In genomic region chr7:22584179-22584578, GRCh38 we compare ENCODE assay signal across 11 cellular contexts.
A peak's percentile ranks its signal among the peaks of the same experiment; 100 is the strongest.
DNase-seq lines count a peak whose midpoint lies in the region; ATAC-seq and TF ChIP-seq lines count a peak whose summit lies in the region.
"Had no signal": no experiment of that assay in that cellular context is flagged by ENCODE, and none has a peak within 500 bp of the region (broad histone marks: within the 10 kb centered on the region; RNA-seq: fewer than 3 reads in every experiment).

No MANE protein-coding gene starts in this region.

- TF ChIP-seq EP300 in tibial nerve (IDR thresholded peaks at IDR 0.05): no peak

- no peaks in the 10 kb centered on the region for H3K36me3 Mint-ChIP-seq in naive thymus-derived CD4-positive, alpha-beta T cell

- TF ChIP-seq CTCF in heart left ventricle (IDR thresholded peaks at IDR 0.05): no peak
- no peak for TF ChIP-seq CTCF in upper lobe of right lung (IDR thresholded peaks at IDR 0.05)
- no peak for TF ChIP-seq CTCF in tibial nerve (IDR thresholded peaks at IDR 0.05)

- POLR2A ChIA-PET in naive thymus-derived CD4-positive, alpha-beta T cell (lab: Charles Lee): interaction anchor here (0.6 kb wide), 1 partner anchor 1115 kb away, joined by 3 read pairs; no protein-coding TSS in a partner anchor

- no peak overlapping the region for H3K4me3 Mint-ChIP-seq in naive thymus-derived CD4-positive, alpha-beta T cell

- H3K27ac ChIP-seq in heart left ventricle (peak overlapping the region in 8 of 12 donors; percentile 7 to 60 (median 34)), upper lobe of right lung (peak overlapping the region; percentile 21), tibial nerve (no peak overlapping the region)
- no peak overlapping the region for H3K27ac ChIP-seq in naive thymus-derived CD4-positive, alpha-beta T cell (ENCODE audit: low read depth, low read length)

- H3K4me1 ChIP-seq in heart left ventricle: peaks cover 0 to 55% (median 40%) of the 10 kb centered on the region in 12 donors
- peaks cover 45% of the 10 kb centered on the region for H3K4me1 ChIP-seq in upper lobe of right lung
- peaks cover 0 to 31% (median 0%) of the 10 kb centered on the region in 4 donors for H3K4me1 ChIP-seq in tibial nerve
- no peaks in the 10 kb centered on the region for H3K4me1 ChIP-seq in naive thymus-derived CD4-positive, alpha-beta T cell (ENCODE audit: control insufficient read depth in 2 of 2, insufficient read depth in 2 of 2, low read length in 2 of 2)

- intact Hi-C loops in heart left ventricle (cut with DNase I) (loop anchor here in 1 of 10 donors (5.0 kb wide), 1 partner anchor 143 kb away; the partner anchor contains the start of gene IL6), Right ventricle myocardium inferior (cut with DNase I) (loop anchor here (2.0 kb wide), 1 partner anchor 23 kb away; no protein-coding TSS in a partner anchor), upper lobe of right lung (cut with DNase I) (no loop called here)
- intact Hi-C loops in naive thymus-derived CD4-positive, alpha-beta T cell (cut with micrococcal nuclease): no loop called here

- no peaks in the 10 kb centered on the region for H3K27me3 ChIP-seq in heart left ventricle
- H3K27me3 ChIP-seq in upper lobe of right lung: no peaks in the 10 kb centered on the region
- H3K27me3 ChIP-seq in tibial nerve: no peaks in the 10 kb centered on the region
- no peaks in the 10 kb centered on the region for H3K27me3 ChIP-seq in naive thymus-derived CD4-positive, alpha-beta T cell (ENCODE audit: control insufficient read depth in 2 of 2, insufficient read depth in 2 of 2, low read length in 2 of 2)
- H3K27me3 ChIP-seq: sigmoid colon had no signal

- H3K27ac Mint-ChIP-seq in naive thymus-derived CD4-positive, alpha-beta T cell: no peak overlapping the region

- H3K4me1 Mint-ChIP-seq in naive thymus-derived CD4-positive, alpha-beta T cell: peaks cover 0 to 15% (median 5%) of the 10 kb centered on the region in 7 donors

- ATAC-seq in heart left ventricle (peak in 3 of 4 donors; percentile 41 to 76 (median 66)), Right ventricle myocardium inferior (no peak), HG03045 (IDR thresholded peaks at IDR 0.05; ENCODE audit: unreplicated experiment) (peak; percentile 42), upper lobe of right lung (no peak)
- no peak for ATAC-seq in naive thymus-derived CD4-positive, alpha-beta T cell

- H3K9me3 Mint-ChIP-seq in naive thymus-derived CD4-positive, alpha-beta T cell: peaks cover 0 to 3% (median 0%) of the 10 kb centered on the region in 11 donors

- peaks cover 0 to 60% (median 0%) of the 10 kb centered on the region in 5 donors for H3K27me3 Mint-ChIP-seq in naive thymus-derived CD4-positive, alpha-beta T cell

- CTCF ChIA-PET in naive thymus-derived CD4-positive, alpha-beta T cell (lab: Charles Lee): no interaction called here

- H3K36me3 ChIP-seq in heart left ventricle (no peaks in the 10 kb centered on the region), upper lobe of right lung (no peaks in the 10 kb centered on the region), tibial nerve (no peaks in the 10 kb centered on the region)
- no peaks in the 10 kb centered on the region for H3K36me3 ChIP-seq in naive thymus-derived CD4-positive, alpha-beta T cell (ENCODE audit: control insufficient read depth in 2 of 3, insufficient read depth in 3 of 3, low read length in 3 of 3)
- H3K36me3 ChIP-seq: sigmoid colon had no signal

- DNase-seq in heart left ventricle: no peak
- no peak for DNase-seq in Right ventricle myocardium inferior (ENCODE audit: missing footprints)
- DNase-seq in SW480 (ENCODE audit: low spot score): peak; percentile 36
- no peak for DNase-seq in upper lobe of right lung
- DNase-seq in NCI-H128 (lab: John Stamatoyannopoulos, UW; ENCODE audit: unreplicated experiment): no peak
- no peak for DNase-seq in tibial nerve (ENCODE audit: low spot score in 2 of 2)
- no peak for DNase-seq in naive thymus-derived CD4-positive, alpha-beta T cell
- DNase-seq: NCI-H1417 treated with DMSO at 0.1 percent for 48 hours; NK-92 treated with Interleukin-12 subunit alpha and Interleukin-12 subunit beta, amount 100 ng/mL, for 24 hours; sigmoid colon had no signal

- 27 to 32% (median 30%) methylated on average over 1 of the region's 1 CpG for WGBS in heart left ventricle, 4 donors
- WGBS in tibial nerve, 2 donors: 52 to 58% methylated on average over 1 of the region's 1 CpG

- H3K4me3 ChIP-seq in heart left ventricle (no peak overlapping the region), upper lobe of right lung (no peak overlapping the region), tibial nerve (no peak overlapping the region)
- H3K4me3 ChIP-seq in naive thymus-derived CD4-positive, alpha-beta T cell (ENCODE audit: low read length): no peak overlapping the region
- H3K4me3 ChIP-seq: sigmoid colon had no signal

- TF ChIP-seq POLR2A in heart left ventricle (IDR thresholded peaks at IDR 0.05) (no peak), tibial nerve (IDR thresholded peaks at IDR 0.05) (no peak)

- H3K9me3 ChIP-seq in heart left ventricle (no peaks in the 10 kb centered on the region), upper lobe of right lung (no peaks in the 10 kb centered on the region), tibial nerve (no peaks in the 10 kb centered on the region)
- no peaks in the 10 kb centered on the region for H3K9me3 ChIP-seq in naive thymus-derived CD4-positive, alpha-beta T cell (ENCODE audit: control insufficient read depth in 2 of 3, low read length in 3 of 3)
- H3K9me3 ChIP-seq: sigmoid colon had no signal

Comparison
In these comparisons a context has a peak if more than half of its experiments do, and no peak if none do; other contexts are left out.
1. ATAC-seq: peak in heart left ventricle (3 of 4) and HG03045 (single experiment); none in Right ventricle myocardium inferior (single experiment), upper lobe of right lung (single experiment) and naive thymus-derived CD4-positive, alpha-beta T cell (single experiment).
2. H3K27ac ChIP-seq: peak in heart left ventricle (8 of 12) and upper lobe of right lung (single experiment); none in tibial nerve (0 of 4) and naive thymus-derived CD4-positive, alpha-beta T cell (single experiment).